8 cellular contexts compared by ENCODE assay signal in genomic region chr12:57591567-57592325, GRCh38. TPM values are rescaled to one million over a fixed set of nuclear protein-coding genes. Genes with fewer than 3 reads are reported as not detected.
DNase-seq lines count a peak whose midpoint lies in the region; ATAC-seq, FAIRE-seq and TF ChIP-seq lines count a peak whose summit lies in the region.

No MANE protein-coding gene starts in this region.

- 13 to 28% (median 17%) methylated on average over 16 of the region's 16 CpGs for WGBS in stomach, 5 donors

- H3K36me3 ChIP-seq in stomach = peaks cover 6 to 30% (median 26%) of the 10 kb centered on the region in 4 donors

- ATAC-seq in Right ventricle myocardium inferior = peak; percentile 65

- H3K27ac ChIP-seq in stomach = peak overlapping the region; percentile 82 to 90 (median 83)

- TF ChIP-seq EP300 in stomach (IDR thresholded peaks at IDR 0.05) = no peak

- peaks cover 22 to 31% (median 26%) of the 10 kb centered on the region in 4 donors for H3K4me1 ChIP-seq in stomach

- no peak for FAIRE-seq in H54 (lab: Jason Lieb, UNC)

- H3K4me3 ChIP-seq in stomach = peak overlapping the region; percentile 70 to 88 (median 78)

- intact Hi-C loops in Right ventricle myocardium inferior (cut with DNase I) = no loop called here
- intact Hi-C loops in cardiac septum (cut with DNase I) = no loop called here
- intact Hi-C loops in stomach (cut with DNase I; ENCODE audit: low total_unique reads) = no loop called here

- in situ Hi-C loops in T47D (cut with HindIII; ENCODE audit: low pct_unique_long_range_greater_than_20kb, low sequenced_read_pairs) = no loop called here

- TF ChIP-seq POLR2A in stomach (IDR thresholded peaks at IDR 0.05) (no peak), H54 (IDR thresholded peaks at IDR 0.05; ENCODE audit: low read depth, low read length) (no peak)

- H3K9me3 ChIP-seq in stomach = no peaks in the 10 kb centered on the region

- TF ChIP-seq CTCF in stomach (IDR thresholded peaks at IDR 0.05) = no peak

- DNase-seq in Right ventricle myocardium inferior (ENCODE audit: missing footprints) (no peak), cardiac septum (ENCODE audit: low spot score) (no peak), LoVo (ENCODE audit: low spot score) (peak; percentile 39), T47D (ENCODE audit: low read depth in 1 of 2, low spot score in 1 of 2) (peak; percentile 64 to 68), kidney glomerular epithelial cell (lab: John Stamatoyannopoulos, UW) (peak; percentile 15), stomach (peak; percentile 34), H54 (ENCODE audit: insufficient read length, low spot score) (no peak), HCEC 1CT (no peak)

- peaks cover 0 to 4% (median 0%) of the 10 kb centered on the region in 3 donors for H3K27me3 ChIP-seq in stomach

RNA-seq across cellular contexts. Expression of gene PIP4K2C, which starts 0.8 kb away (rescaled TPM):
- total RNA-seq in Right ventricle myocardium inferior (13.1 TPM), cardiac septum (17.9 TPM), stomach (100 to 1,000 TPM in 1 of 5 donors, 10 to 100 TPM in 4; 15.9 to 116 (median 46.1) TPM)
- 10 to 100 TPM; 14.1 to 39.7 (median 20.1) TPM for polyA plus RNA-seq in stomach

RNA-seq across cellular contexts. Expression of gene DTX3, which starts 12.9 kb away (rescaled TPM):
- total RNA-seq in Right ventricle myocardium inferior (23.8 TPM), cardiac septum (31.0 TPM), stomach (10 to 100 TPM in 3 of 5 donors, 1 to 10 TPM in 2; 5.2 to 49.6 (median 14.3) TPM)
- 10 to 100 TPM; 14.6 to 26.9 (median 17.1) TPM for polyA plus RNA-seq in stomach

RNA-seq across cellular contexts. Expression of gene ARHGEF25, which starts 19.5 kb away (rescaled TPM):
- total RNA-seq in Right ventricle myocardium inferior (13.0 TPM), cardiac septum (15.0 TPM), stomach (100 to 1,000 TPM in 1 of 5 donors, 10 to 100 TPM in 4; 18.7 to 220 (median 31.8) TPM)
- 10 to 100 TPM; 22.5 to 48.4 (median 24.8) TPM for polyA plus RNA-seq in stomach

RNA-seq across cellular contexts. Expression of gene B4GALNT1, which starts 41.3 kb away (rescaled TPM):
- 7.3 TPM for total RNA-seq in Right ventricle myocardium inferior
- 11.1 TPM for total RNA-seq in cardiac septum
- total RNA-seq in stomach = 1 to 10 TPM in 1 of 5 donors, not detected in 4; 1.1 TPM
- under 1 TPM; 0.31 to 0.75 (median 0.60) TPM for polyA plus RNA-seq in stomach

RNA-seq across cellular contexts. Expression of gene KIF5A, which starts 41.9 kb away (rescaled TPM):
- total RNA-seq in Right ventricle myocardium inferior (0.05 TPM), cardiac septum (0.22 TPM), stomach (1 to 10 TPM in 4 of 5 donors, not detected in 1; 1.3 to 2.3 (median 1.6) TPM)
- under 1 TPM; 0.19 to 0.40 (median 0.31) TPM for polyA plus RNA-seq in stomach

Comparison
In these comparisons a context has a peak if more than half of its experiments do, and no peak if none do; other contexts are left out.
1. DNase-seq: peak in LoVo (single experiment), T47D (2 of 2), kidney glomerular epithelial cell (single experiment) and stomach (single experiment); none in Right ventricle myocardium inferior (single experiment), cardiac septum (single experiment), H54 (single experiment) and HCEC 1CT (single experiment).